In the genomic region with DNA sequence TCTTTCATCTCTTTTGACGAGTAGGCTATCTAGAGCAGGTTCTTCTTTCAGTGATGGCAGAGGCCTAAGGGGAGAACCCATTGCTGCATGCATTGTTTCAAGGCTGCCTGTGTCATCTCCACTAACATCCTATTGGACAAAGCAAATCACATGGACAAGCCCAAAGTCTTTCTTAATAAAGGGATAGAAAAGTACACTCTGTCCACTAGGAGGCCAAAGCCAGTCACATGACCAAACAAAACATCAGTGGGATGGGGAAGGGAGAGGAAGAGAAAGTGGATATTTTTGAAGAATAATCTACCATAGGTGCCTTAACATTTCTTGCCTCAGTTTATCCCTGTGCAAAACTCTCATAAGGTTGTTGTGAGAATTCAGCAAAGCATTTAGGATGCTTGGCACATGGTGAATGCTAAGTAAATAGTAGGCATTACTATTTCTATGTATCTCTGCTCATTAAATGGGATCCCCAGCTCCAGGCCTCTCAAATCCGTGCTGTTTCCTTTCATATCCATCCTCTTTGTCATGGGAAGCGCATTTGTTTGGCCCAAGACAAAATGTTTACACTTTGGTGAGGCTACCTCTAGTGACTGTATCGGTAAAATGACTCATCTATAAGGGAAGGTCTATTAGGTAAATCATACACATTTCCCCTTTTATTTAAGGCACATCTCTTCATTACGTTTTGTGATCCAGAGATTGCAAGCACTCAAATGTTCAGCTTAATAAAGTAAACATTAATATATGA, we compare ENCODE assay signal across 11 cellular contexts. TPM values are rescaled to one million over a fixed set of nuclear protein-coding genes. Genes with fewer than 3 reads are reported as not detected.
DNase-seq lines count a peak whose midpoint lies in the region; ATAC-seq and TF ChIP-seq lines count a peak whose summit lies in the region.
"Had no signal": no experiment of that assay in that cellular context is flagged by ENCODE, and none has a peak within 500 bp of the region (broad histone marks: within the 10 kb centered on the region; RNA-seq: fewer than 3 reads in every experiment).

No MANE protein-coding gene starts in this region.

- BruUV-seq in MCF 10A (replicated peaks; lab: Mats Ljungman, UMichigan) = no TSS peak

- no peaks in the 10 kb centered on the region for H3K9me3 Mint-ChIP-seq in MCF 10A (ENCODE audit: unreplicated experiment)

- POLR2A ChIA-PET in MCF 10A (lab: Yijun Ruan, JAX) = interaction anchor here (1.2 kb wide), 1 partner anchor 17 kb away, joined by 3 read pairs; no protein-coding TSS in a partner anchor

- DNase-seq in MCF 10A (ENCODE audit: unreplicated experiment) = peak; percentile 11
- no peak for DNase-seq in breast epithelium (ENCODE audit: low spot score in 2 of 2)
- DNase-seq in smooth muscle cell (lab: John Stamatoyannopoulos, UW; ENCODE audit: unreplicated experiment) = no peak
- DNase-seq in NCI-H1092 treated with DMSO at 0.1 percent for 48 hours (lab: John Stamatoyannopoulos, UW) = no peak
- no peak for DNase-seq in COR-L47 (lab: John Stamatoyannopoulos, UW)
- no peak for DNase-seq in NCI-H1105 treated with DMSO at 0.1 percent for 48 hours (lab: John Stamatoyannopoulos, UW)
- DNase-seq: activated CD4-positive, alpha-beta T cell treated with anti-CD3 and anti-CD28 coated beads for 4 hours; activated naive CD4-positive, alpha-beta T cell treated with anti-CD3 and anti-CD28 coated beads for 36 hours; NCI-H1694 had no signal

- no peak for TF ChIP-seq POLR2A in breast epithelium (IDR thresholded peaks at IDR 0.05)

- H3K27ac ChIP-seq in breast epithelium (no peak overlapping the region), VCaP (no peak overlapping the region), smooth muscle cell (ENCODE audit: low read depth) (no peak overlapping the region)

- H3K4me3 ChIP-seq in breast epithelium = no peak overlapping the region
- H3K4me3 ChIP-seq in smooth muscle cell = no peak overlapping the region

- no peaks in the 10 kb centered on the region for H4K20me1 ChIP-seq in smooth muscle cell (ENCODE audit: low read depth)

- no peaks in the 10 kb centered on the region for H3K4me1 Mint-ChIP-seq in MCF 10A (ENCODE audit: insufficient read depth, unreplicated experiment)

- no peak overlapping the region for H3K27ac Mint-ChIP-seq in MCF 10A (ENCODE audit: low read depth, unreplicated experiment)
- H3K27ac Mint-ChIP-seq: activated naive CD4-positive, alpha-beta T cell treated with anti-CD3 and anti-CD28 coated beads for 36 hours had no signal

- H3K27me3 Mint-ChIP-seq in MCF 10A (ENCODE audit: insufficient read depth, unreplicated experiment) = no peaks in the 10 kb centered on the region

- 93% methylated on average over 5 of the region's 5 CpGs for WGBS in smooth muscle cell (ENCODE audit: low lambda C conversion rate)

- H3K36me3 Mint-ChIP-seq in MCF 10A (ENCODE audit: insufficient read depth, unreplicated experiment) = no peaks in the 10 kb centered on the region

- TF ChIP-seq CTCF in MCF 10A (IDR thresholded peaks at IDR 0.05; ENCODE audit: unreplicated experiment) (no peak), breast epithelium (IDR thresholded peaks at IDR 0.05) (peak in 1 of 3 donors; percentile 10), VCaP (conservative IDR thresholded peaks at IDR 0.05) (peak; percentile 12; the same call in 1 of the 2 replicates), smooth muscle cell (IDR thresholded peaks at IDR 0.05; ENCODE audit: borderline replicate concordance, insufficient read depth, poor library complexity, severe bottlenecking) (peak; percentile 31)

- H3K4me1 ChIP-seq in breast epithelium (no peaks in the 10 kb centered on the region), smooth muscle cell (ENCODE audit: low read depth) (no peaks in the 10 kb centered on the region)

- no peak overlapping the region for H3K4me2 ChIP-seq in smooth muscle cell

- H3K9me3 ChIP-seq in breast epithelium (no peaks in the 10 kb centered on the region), smooth muscle cell (replicated peaks; ENCODE audit: low read depth) (no peaks in the 10 kb centered on the region)

- H3K36me3 ChIP-seq in breast epithelium (no peaks in the 10 kb centered on the region), smooth muscle cell (ENCODE audit: low read depth) (no peaks in the 10 kb centered on the region)

- no peak overlapping the region for H3K9ac ChIP-seq in smooth muscle cell (ENCODE audit: low read depth)

- intact Hi-C loops in MCF 10A (cut with micrococcal nuclease) (no loop called here), breast epithelium (cut with DNase I; ENCODE audit: low total_unique reads) (no loop called here)

- H3K27me3 ChIP-seq in breast epithelium (no peaks in the 10 kb centered on the region), smooth muscle cell (ENCODE audit: low read depth) (no peaks in the 10 kb centered on the region)

- no peaks in the 10 kb centered on the region for H3F3A ChIP-seq in smooth muscle cell (ENCODE audit: low read depth)

- CTCF ChIA-PET in MCF 10A (lab: Yijun Ruan, JAX) = interaction anchor here (0.6 to 0.7 kb wide), 2 partner anchors 228 to 260 kb away, joined by 3 read pairs; no protein-coding TSS in a partner anchor

- H2AFZ ChIP-seq in smooth muscle cell (ENCODE audit: low read depth) = no peak overlapping the region

- no peak overlapping the region for H3K4me3 Mint-ChIP-seq in MCF 10A (ENCODE audit: unreplicated experiment)
- H3K4me3 Mint-ChIP-seq: activated naive CD4-positive, alpha-beta T cell treated with anti-CD3 and anti-CD28 coated beads for 36 hours had no signal

- no peaks in the 10 kb centered on the region for H3K79me2 ChIP-seq in smooth muscle cell (ENCODE audit: low read depth)

- peak; percentile 80 for ATAC-seq in HG03354 (IDR thresholded peaks at IDR 0.05; ENCODE audit: poor library complexity, severe bottlenecking, unreplicated experiment)

RNA-seq across cellular contexts. Expression of a gene that starts 16.7 kb away (rescaled TPM):
- total RNA-seq in MCF 10A (2022) (7.4 and 10.1 TPM in 2 replicates), breast epithelium (10 to 100 TPM; 12.3 to 67.5 (median 66.5) TPM), smooth muscle cell (15.6 and 21.2 TPM in 2 replicates)
- polyA plus RNA-seq in smooth muscle cell = 7.3 and 8.5 TPM in 2 replicates
- total RNA-seq: activated naive CD4-positive, alpha-beta T cell treated with anti-CD3 and anti-CD28 coated beads for 36 hours had no signal
